Comparison of ENCODE assay signal across 16 cellular contexts in the genomic region with DNA sequence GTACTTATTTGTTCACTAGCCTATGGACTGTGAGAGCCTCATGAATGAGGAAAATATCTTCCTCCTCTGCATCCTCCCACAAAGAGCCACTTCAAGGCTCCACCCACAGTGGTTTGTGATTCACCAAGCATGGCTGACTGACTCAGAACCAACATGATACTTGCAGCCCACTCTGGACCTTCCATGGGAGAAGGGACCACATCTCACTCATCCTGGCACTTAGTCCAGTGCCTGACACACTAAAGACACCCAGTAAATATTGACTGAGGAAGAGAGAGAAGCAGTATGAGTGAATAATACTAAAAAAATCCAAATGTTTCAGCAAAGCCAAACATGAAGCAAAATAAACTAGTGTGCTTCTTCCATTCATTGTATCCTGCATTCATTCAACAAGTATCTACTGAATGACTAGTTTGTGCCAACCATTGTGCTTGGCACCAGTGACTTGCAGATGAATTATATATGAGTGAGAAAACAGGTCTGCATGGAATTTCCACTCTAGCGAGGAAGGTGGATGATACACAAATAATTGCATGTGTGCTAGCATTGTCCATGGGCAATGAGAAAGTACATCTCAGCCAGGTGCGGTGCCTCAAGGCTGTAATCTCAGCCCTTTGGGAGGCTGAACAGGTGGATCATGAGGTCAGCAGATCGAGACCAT. TPM values are rescaled to one million over a fixed set of nuclear protein-coding genes. Genes with fewer than 3 reads are reported as not detected.
A peak's percentile ranks its signal among the peaks of the same experiment; 100 is the strongest.
DNase-seq lines count a peak whose midpoint lies in the region; ATAC-seq and TF ChIP-seq lines count a peak whose summit lies in the region.
"Had no signal": no experiment of that assay in that cellular context is flagged by ENCODE, and none has a peak within 500 bp of the region (broad histone marks: within the 10 kb centered on the region; RNA-seq: fewer than 3 reads in every experiment).

No MANE protein-coding gene starts in this region.

- H3K4me1 ChIP-seq in ascending aorta, result peaks cover 2 to 45% of the 10 kb centered on the region in 2 donors
- H3K4me1 ChIP-seq: heart right ventricle had no signal

- no peaks in the 10 kb centered on the region for H3K36me3 ChIP-seq in ascending aorta
- H3K36me3 ChIP-seq: heart right ventricle, lower lobe of right lung had no signal

- no peaks in the 10 kb centered on the region for H3K27me3 ChIP-seq in ascending aorta
- H3K27me3 ChIP-seq: dorsolateral prefrontal cortex, heart right ventricle had no signal

- H3K4me3 Mint-ChIP-seq in HFFc6, result peak overlapping the region; percentile 75
- H3K4me3 Mint-ChIP-seq: activated naive CD8-positive, alpha-beta T cell; CD4-positive, alpha-beta memory T cell had no signal

- no peaks in the 10 kb centered on the region for H3K9me3 ChIP-seq in ascending aorta
- H3K9me3 ChIP-seq: heart right ventricle, lower lobe of right lung had no signal

- peak overlapping the region; percentile 87 for H3K27ac Mint-ChIP-seq in HFFc6
- H3K27ac Mint-ChIP-seq: activated naive CD8-positive, alpha-beta T cell had no signal

- H3K27ac ChIP-seq in ascending aorta, result peak overlapping the region; percentile 33 to 56
- H3K27ac ChIP-seq: heart right ventricle, lower lobe of right lung had no signal

- H3K9me3 Mint-ChIP-seq in HFFc6, result no peaks in the 10 kb centered on the region; the same call in 1 of the 2 replicates

- peaks cover 88% of the 10 kb centered on the region for H3K36me3 Mint-ChIP-seq in HFFc6 (ENCODE audit: low read depth)
- H3K36me3 Mint-ChIP-seq: activated naive CD8-positive, alpha-beta T cell; CD4-positive, alpha-beta memory T cell had no signal

- peaks cover 98% of the 10 kb centered on the region for H3K4me1 Mint-ChIP-seq in HFFc6 (ENCODE audit: low read depth)
- H3K4me1 Mint-ChIP-seq: CD4-positive, alpha-beta memory T cell had no signal

- no peak for TF ChIP-seq CTCF in HFFc6 (IDR thresholded peaks at IDR 0.05)
- TF ChIP-seq CTCF in ascending aorta (IDR thresholded peaks at IDR 0.05), result no peak

- peak; percentile 47 for DNase-seq in AG08396 (ENCODE audit: low spot score)
- peak; percentile 86 for DNase-seq in HFFc6
- no peak for DNase-seq in ascending aorta (ENCODE audit: low spot score in 2 of 2)
- peak; percentile 73 for DNase-seq in kidney glomerular epithelial cell (lab: John Stamatoyannopoulos, UW)
- no peak for DNase-seq in NCI-H2196 (lab: John Stamatoyannopoulos, UW; ENCODE audit: unreplicated experiment)
- DNase-seq in superior temporal gyrus (ENCODE audit: extremely low spot score), result no peak
- no peak for DNase-seq in SW480 (ENCODE audit: low spot score)
- DNase-seq: activated CD8-positive, alpha-beta memory T cell treated with anti-CD3 and anti-CD28 coated beads for 24 hours; heart right ventricle; lower lobe of right lung; NCI-H187 had no signal

- no peak overlapping the region for H3K4me3 ChIP-seq in ascending aorta
- H3K4me3 ChIP-seq: dorsolateral prefrontal cortex, heart right ventricle, lower lobe of right lung had no signal

- no peak for ATAC-seq in HG02759 (IDR thresholded peaks at IDR 0.05; ENCODE audit: unreplicated experiment)
- ATAC-seq: lower lobe of right lung had no signal

- intact Hi-C loops in ascending aorta (cut with DNase I), result no loop called here

- no peaks in the 10 kb centered on the region for H3K27me3 Mint-ChIP-seq in HFFc6 (ENCODE audit: insufficient read depth)

RNA-seq across cellular contexts. Expression of a gene that starts 54.9 kb away (rescaled TPM):
- total RNA-seq in HFFc6 (2021; fragmentation: NEBNext Ultra II Directional; extraction: Animal tissue kit (Norgen Biotek cat#: 25700)), result 1 to 10 TPM in 5 of 6 experiments, under 1 TPM in 1; 0.85 to 1.6 (median 1.2) TPM
- total RNA-seq in ascending aorta, result not detected
- total RNA-seq: CD4-positive, alpha-beta memory T cell; T-helper 2 cell treated with Interferon-gamma antibody and Interleukin-4, amounts not matched to agents 100 ng/mL and 5 ng/mL, for 36 hours had no signal

Comparison
In these comparisons a context has a peak if more than half of its experiments do, and no peak if none do; other contexts are left out.
1. DNase-seq: peak in AG08396 (single experiment), HFFc6 (single experiment) and kidney glomerular epithelial cell (single experiment); none in ascending aorta (0 of 2), NCI-H2196 (single experiment), superior temporal gyrus (single experiment) and SW480 (single experiment).